ENCODE assay signal across 8 cellular contexts in genomic region chr17:8994319-8994718, GRCh38.
DNase-seq lines count a peak whose midpoint lies in the region; ATAC-seq and TF ChIP-seq lines count a peak whose summit lies in the region.

No MANE protein-coding gene starts in this region.

- ATAC-seq in GM18517 (IDR thresholded peaks at IDR 0.05; ENCODE audit: unreplicated experiment) = no peak
- no peak for ATAC-seq in HG03175 (IDR thresholded peaks at IDR 0.05; ENCODE audit: unreplicated experiment)

- peak; percentile 54 for DNase-seq in COLO829 (ENCODE audit: low spot score)
- peak; percentile 23 for DNase-seq in T-helper 9 cell
- peak; percentile 65 for DNase-seq in astrocyte of the hippocampus (ENCODE audit: low read depth, low spot score)
- DNase-seq in islet precursor cell = peak; percentile 90
- peak in 2 of 3 donors; percentile 18 to 61 for DNase-seq in stimulated activated CD4-positive, alpha-beta T cell treated with anti-CD3 and anti-CD28 coated beads, TNF-alpha, amount 100 ng/mL, for 1 hour (ENCODE audit: low read depth in 3 of 3, low spot score in 1 of 3)

- TF ChIP-seq RAD21 in Ishikawa (IDR thresholded peaks at IDR 0.05; ENCODE audit: low read depth) = peak; percentile 74

- no peak for TF ChIP-seq EP300 in Ishikawa (IDR thresholded peaks at IDR 0.05; ENCODE audit: borderline replicate concordance)

TF ChIP-seq in Ishikawa, 13 proteins besides CTCF, POLR2A, EP300 and RAD21:
- TF ChIP-seq CREB1 (IDR thresholded peaks at IDR 0.05; ENCODE audit: low read depth) = no peak
- no peak for TF ChIP-seq NFIC (IDR thresholded peaks at IDR 0.05)
- no peak for TF ChIP-seq YY1 (IDR thresholded peaks at IDR 0.05; ENCODE audit: low read depth)
- TF ChIP-seq FOXM1 (IDR thresholded peaks at IDR 0.05; ENCODE audit: borderline replicate concordance, low read depth) = no peak
- TF ChIP-seq CEBPB (IDR thresholded peaks at IDR 0.05) = no peak
- no peak for TF ChIP-seq TCF12 (IDR thresholded peaks at IDR 0.05; ENCODE audit: low read depth)
- no peak for TF ChIP-seq REST (IDR thresholded peaks at IDR 0.05; ENCODE audit: low read depth)
- no peak for TF ChIP-seq TAF1 (IDR thresholded peaks at IDR 0.05; ENCODE audit: low read depth)
- TF ChIP-seq TEAD4 (IDR thresholded peaks at IDR 0.05) = no peak
- TF ChIP-seq MAX (IDR thresholded peaks at IDR 0.05) = no peak
- no peak for TF ChIP-seq USF1 (IDR thresholded peaks at IDR 0.05)
- no peak for TF ChIP-seq EGR1 (IDR thresholded peaks at IDR 0.05)
- TF ChIP-seq ZBTB7A (IDR thresholded peaks at IDR 0.05; ENCODE audit: low read depth) = no peak

Comparison
In these comparisons a context has a peak if more than half of its experiments do, and no peak if none do; other contexts are left out.
1. DNase-seq: peak in every context shown above with its lines; median percentile 90 in islet precursor cell; 65 in astrocyte of the hippocampus; 54 in COLO829; 40 in stimulated activated CD4-positive, alpha-beta T cell treated with anti-CD3 and anti-CD28 coated beads, TNF-alpha, amount 100 ng/mL, for 1 hour; 23 in T-helper 9 cell.